Comparison of ENCODE assay signal across 9 cellular contexts in genomic region chr6:43517503-43518357, GRCh38. TPM values are rescaled to one million over a fixed set of nuclear protein-coding genes. Genes with fewer than 3 reads are reported as not detected.
DNase-seq lines count a peak whose midpoint lies in the region; ATAC-seq, FAIRE-seq and TF ChIP-seq lines count a peak whose summit lies in the region.
"Had no signal": no experiment of that assay in that cellular context is flagged by ENCODE, and none has a peak within 500 bp of the region (broad histone marks: within the 10 kb centered on the region; RNA-seq: fewer than 3 reads in every experiment).

No MANE protein-coding gene starts in this region.

- no peaks in the 10 kb centered on the region for H3K9me3 Mint-ChIP-seq in activated naive CD8-positive, alpha-beta T cell treated with anti-CD3 and anti-CD28 coated beads, Interleukin-2, amount 50 U/mL, for 24 hours

- H2AFZ ChIP-seq in endothelial cell of umbilical vein (ENCODE audit: low read depth, low read length): peak overlapping the region; percentile 42

- ATAC-seq in HG03280 (IDR thresholded peaks at IDR 0.05; ENCODE audit: unreplicated experiment): no peak
- ATAC-seq in activated naive CD8-positive, alpha-beta T cell treated with anti-CD3 and anti-CD28 coated beads, Interleukin-2, amount 50 U/mL, for 24 hours: no peak

- DNase-seq in GM19239 (ENCODE audit: insufficient read length, low spot score) (no peak), NOMO-1 treated with DMSO at 0.1 percent for 48 hours (lab: John Stamatoyannopoulos, UW; ENCODE audit: unreplicated experiment) (peak; percentile 19), endothelial cell of umbilical vein (ENCODE audit: low read depth, low spot score) (peak; percentile 38), renal cortical epithelial cell (ENCODE audit: low read depth) (peak; percentile 8), NCI-H187 (lab: John Stamatoyannopoulos, UW) (no peak)
- DNase-seq in stimulated activated CD4-positive, alpha-beta T cell treated with anti-CD3 and anti-CD28 coated beads, Interleukin-4, amount 100 ng/mL, for 1 hour: no peak
- DNase-seq in activated naive CD8-positive, alpha-beta T cell treated with anti-CD3 and anti-CD28 coated beads, Interleukin-2, amount 50 U/mL, for 24 hours: no peak

- peaks cover 44% of the 10 kb centered on the region for H3K79me2 ChIP-seq in endothelial cell of umbilical vein (ENCODE audit: control insufficient read depth, insufficient read depth, low read length)

- no peaks in the 10 kb centered on the region for H3K9me3 ChIP-seq in endothelial cell of umbilical vein (replicated peaks; ENCODE audit: control insufficient read depth, insufficient read depth, low read length)

- intact Hi-C loops in endothelial cell of umbilical vein (cut with micrococcal nuclease): loop anchor here (2.0 kb wide), 1 partner anchor 57 kb away; no protein-coding TSS in a partner anchor

- H3K27ac ChIP-seq in endothelial cell of umbilical vein (ENCODE audit: insufficient read depth, low read depth, low read length): peak overlapping the region; percentile 31

- H3K36me3 ChIP-seq in endothelial cell of umbilical vein (ENCODE audit: control insufficient read depth in 2 of 2, extremely low read depth in 1 of 2, insufficient read depth in 2 of 2, low read length in 2 of 2): peaks cover 7 to 43% of the 10 kb centered on the region in 2 experiments

- no peak for TF ChIP-seq CTCF in endothelial cell of umbilical vein (IDR thresholded peaks at IDR 0.05; ENCODE audit: extremely low read depth in 1 of 2, insufficient read depth in 1 of 2, low read depth in 1 of 2, low read length in 2 of 2)

- no peaks in the 10 kb centered on the region for H4K20me1 ChIP-seq in endothelial cell of umbilical vein (replicated peaks; ENCODE audit: control insufficient read depth, extremely low read depth, insufficient read depth, low read length)

- peaks cover 17% of the 10 kb centered on the region for H3K4me1 ChIP-seq in endothelial cell of umbilical vein (ENCODE audit: control insufficient read depth, extremely low read depth, insufficient read depth, low read length)

- no peaks in the 10 kb centered on the region for H3K9me1 ChIP-seq in endothelial cell of umbilical vein (replicated peaks; ENCODE audit: control insufficient read depth, extremely low read depth, insufficient read depth, low read length)

- CTCF ChIA-PET in endothelial cell of umbilical vein (lab: Charles Lee): interaction anchor here (0.9 to 1.8 kb wide), 4 partner anchors 11 to 374 kb away, joined by 3 to 9 read pairs (median 4); no protein-coding TSS in a partner anchor

- no peaks in the 10 kb centered on the region for H3K27me3 Mint-ChIP-seq in activated naive CD8-positive, alpha-beta T cell treated with anti-CD3 and anti-CD28 coated beads, Interleukin-2, amount 50 U/mL, for 24 hours
- H3K27me3 Mint-ChIP-seq: activated naive CD8-positive, alpha-beta T cell had no signal

- TF ChIP-seq POLR2A in endothelial cell of umbilical vein (IDR thresholded peaks at IDR 0.05; ENCODE audit: low read depth, low read length): no peak

- peaks cover 28% of the 10 kb centered on the region for H3K4me1 Mint-ChIP-seq in activated naive CD8-positive, alpha-beta T cell treated with anti-CD3 and anti-CD28 coated beads, Interleukin-2, amount 50 U/mL, for 24 hours

- peak overlapping the region; percentile 81 to 94 (median 87) for H3K4me3 ChIP-seq in endothelial cell of umbilical vein (replicated peaks in 1 of 3; ENCODE audit: insufficient read depth in 1 of 3, low read depth in 1 of 3, low read length in 3 of 3)

- peak overlapping the region; percentile 87 for H3K9ac ChIP-seq in endothelial cell of umbilical vein (replicated peaks; ENCODE audit: extremely low read depth, insufficient read depth, low read length)

- dilution Hi-C loops in endothelial cell of umbilical vein (cut with MboI; ENCODE audit: extremely low pct_ligation_motif_present, low sequenced_read_pairs): no loop called here

- peak; percentile 4 for FAIRE-seq in GM19239 (lab: Jason Lieb, UNC)
- no peak for FAIRE-seq in endothelial cell of umbilical vein (lab: Jason Lieb, UNC)

- BruUV-seq in endothelial cell of umbilical vein (replicated peaks; lab: Mats Ljungman, UMichigan): no TSS peak

- POLR2A ChIA-PET in endothelial cell of umbilical vein (lab: Charles Lee): interaction anchor here (0.6 kb wide), 1 partner anchor 40 kb away, joined by 5 read pairs; the partner anchor contains the start of gene TJAP1

- no peaks in the 10 kb centered on the region for H3K27me3 ChIP-seq in endothelial cell of umbilical vein (ENCODE audit: control insufficient read depth in 2 of 2, insufficient read depth in 2 of 2, low read length in 2 of 2)

- H3K4me2 ChIP-seq in endothelial cell of umbilical vein (ENCODE audit: insufficient read depth, low read length): peak overlapping the region; percentile 94

- H3K36me3 Mint-ChIP-seq in activated naive CD8-positive, alpha-beta T cell treated with anti-CD3 and anti-CD28 coated beads, Interleukin-2, amount 50 U/mL, for 24 hours (ENCODE audit: low read depth): peaks cover 23% of the 10 kb centered on the region

- no peak overlapping the region for H3K27ac Mint-ChIP-seq in activated naive CD8-positive, alpha-beta T cell treated with anti-CD3 and anti-CD28 coated beads, Interleukin-2, amount 50 U/mL, for 24 hours
- H3K27ac Mint-ChIP-seq: activated naive CD8-positive, alpha-beta T cell had no signal

- no peak overlapping the region for H3K4me3 Mint-ChIP-seq in activated naive CD8-positive, alpha-beta T cell treated with anti-CD3 and anti-CD28 coated beads, Interleukin-2, amount 50 U/mL, for 24 hours
- H3K4me3 Mint-ChIP-seq: activated naive CD8-positive, alpha-beta T cell had no signal

TF ChIP-seq in endothelial cell of umbilical vein, 7 proteins besides CTCF, POLR2A, EP300 and RAD21 (continues in another document):
- no peak for TF ChIP-seq FOS (IDR thresholded peaks at IDR 0.05; ENCODE audit: borderline replicate concordance, insufficient read depth, low read length)
- TF ChIP-seq JUN (IDR thresholded peaks at IDR 0.05; ENCODE audit: borderline replicate concordance, insufficient read depth, insufficient read length, low read depth): no peak
- no peak for TF ChIP-seq POLR2AphosphoS5 (IDR thresholded peaks at IDR 0.05; ENCODE audit: insufficient read depth, low read depth, low read length)
- no peak for TF ChIP-seq MYC (IDR thresholded peaks at IDR 0.05; ENCODE audit: low read depth, low read length)

RNA-seq across cellular contexts. Expression of gene POLR1C, which starts 0.8 kb away (rescaled TPM):
- total RNA-seq in endothelial cell of umbilical vein: 40.6 and 46.0 TPM in 2 replicates
- 34.7 and 39.8 TPM in 2 replicates for polyA plus RNA-seq in endothelial cell of umbilical vein
- 37.8 and 41.4 TPM in 2 replicates for polyA plus RNA-seq in endothelial cell of umbilical vein (2011; cell fraction: cytosol; rRNA removed)
- 109 and 139 TPM in 2 replicates for polyA plus RNA-seq in endothelial cell of umbilical vein (2011; cell fraction: nucleus; rRNA removed)
- 55.9 and 92.0 TPM in 2 replicates for polyA plus RNA-seq in endothelial cell of umbilical vein (2012)
- polyA minus RNA-seq in endothelial cell of umbilical vein: 45.8 and 58.8 TPM in 2 replicates
- 35.1 TPM for polyA minus RNA-seq in endothelial cell of umbilical vein (2011; cell fraction: cytosol; rRNA and poly(A)+ RNA removed)
- 21.0 and 29.9 TPM in 2 replicates for polyA minus RNA-seq in endothelial cell of umbilical vein (2011; cell fraction: nucleus; rRNA and poly(A)+ RNA removed)
- total RNA-seq in renal cortical epithelial cell: 36.1 and 49.0 TPM in 2 replicates

RNA-seq across cellular contexts. Expression of gene YIPF3, which starts 1.0 kb away (rescaled TPM):
- total RNA-seq in endothelial cell of umbilical vein (117 and 119 TPM in 2 replicates), renal cortical epithelial cell (114 and 161 TPM in 2 replicates)
- 470 and 561 TPM in 2 replicates for polyA plus RNA-seq in endothelial cell of umbilical vein
- 186 and 196 TPM in 2 replicates for polyA plus RNA-seq in endothelial cell of umbilical vein (2011; cell fraction: cytosol; rRNA removed)
- 227 and 268 TPM in 2 replicates for polyA plus RNA-seq in endothelial cell of umbilical vein (2011; cell fraction: nucleus; rRNA removed)
- 91.9 and 103 TPM in 2 replicates for polyA plus RNA-seq in endothelial cell of umbilical vein (2012)
- 490 and 494 TPM in 2 replicates for polyA minus RNA-seq in endothelial cell of umbilical vein
- polyA minus RNA-seq in endothelial cell of umbilical vein (2011; cell fraction: cytosol; rRNA and poly(A)+ RNA removed): 45.0 TPM
- polyA minus RNA-seq in endothelial cell of umbilical vein (2011; cell fraction: nucleus; rRNA and poly(A)+ RNA removed): 63.3 and 75.3 TPM in 2 replicates

RNA-seq across cellular contexts. Expression of gene LRRC73, which starts 7.6 kb away (rescaled TPM):
- total RNA-seq in endothelial cell of umbilical vein (0.25 and 0.58 TPM in 2 replicates), renal cortical epithelial cell (0.35 and 1.1 TPM in 2 replicates)
- polyA plus RNA-seq in endothelial cell of umbilical vein: 0.11 and 0.14 TPM in 2 replicates
- 0.06 and 0.14 TPM in 2 replicates for polyA plus RNA-seq in endothelial cell of umbilical vein (2011; cell fraction: cytosol; rRNA removed)
- polyA plus RNA-seq in endothelial cell of umbilical vein (2011; cell fraction: nucleus; rRNA removed): 0.07 and 0.08 TPM in 2 replicates
- polyA plus RNA-seq in endothelial cell of umbilical vein (2012): 0.12 TPM in 1 of 2 replicates, not detected in the other
- 0.13 TPM in 1 of 2 replicates, not detected in the other for polyA minus RNA-seq in endothelial cell of umbilical vein
- not detected for polyA minus RNA-seq in endothelial cell of umbilical vein (2011; cell fraction: cytosol; rRNA and poly(A)+ RNA removed)
- 1.4 TPM in 1 of 2 replicates, not detected in the other for polyA minus RNA-seq in endothelial cell of umbilical vein (2011; cell fraction: nucleus; rRNA and poly(A)+ RNA removed)

RNA-seq across cellular contexts. Expression of gene TJAP1, which starts 40.4 kb away (rescaled TPM):
- total RNA-seq in endothelial cell of umbilical vein: 31.8 and 33.1 TPM in 2 replicates
- 28.4 and 29.9 TPM in 2 replicates for polyA plus RNA-seq in endothelial cell of umbilical vein
- 21.7 and 25.2 TPM in 2 replicates for polyA plus RNA-seq in endothelial cell of umbilical vein (2011; cell fraction: cytosol; rRNA removed)
- 82.3 and 91.6 TPM in 2 replicates for polyA plus RNA-seq in endothelial cell of umbilical vein (2011; cell fraction: nucleus; rRNA removed)
- polyA plus RNA-seq in endothelial cell of umbilical vein (2012): 14.6 and 15.7 TPM in 2 replicates
- polyA minus RNA-seq in endothelial cell of umbilical vein: 15.9 and 16.6 TPM in 2 replicates
- polyA minus RNA-seq in endothelial cell of umbilical vein (2011; cell fraction: cytosol; rRNA and poly(A)+ RNA removed): 13.4 TPM
- polyA minus RNA-seq in endothelial cell of umbilical vein (2011; cell fraction: nucleus; rRNA and poly(A)+ RNA removed): 14.7 and 15.2 TPM in 2 replicates
- total RNA-seq in renal cortical epithelial cell: 6.4 and 19.6 TPM in 2 replicates

RNA-seq across cellular contexts. Expression of gene XPO5, which starts 58.1 kb away (rescaled TPM):
- 45.9 and 50.0 TPM in 2 replicates for total RNA-seq in endothelial cell of umbilical vein
- 27.5 and 28.4 TPM in 2 replicates for polyA plus RNA-seq in endothelial cell of umbilical vein
- polyA plus RNA-seq in endothelial cell of umbilical vein (2011; cell fraction: cytosol; rRNA removed): 34.7 and 39.9 TPM in 2 replicates
- polyA plus RNA-seq in endothelial cell of umbilical vein (2011; cell fraction: nucleus; rRNA removed): 70.5 and 78.3 TPM in 2 replicates
- 27.5 and 35.4 TPM in 2 replicates for polyA plus RNA-seq in endothelial cell of umbilical vein (2012)
- polyA minus RNA-seq in endothelial cell of umbilical vein: 50.9 and 57.6 TPM in 2 replicates
- 35.9 TPM for polyA minus RNA-seq in endothelial cell of umbilical vein (2011; cell fraction: cytosol; rRNA and poly(A)+ RNA removed)
- 35.0 and 64.3 TPM in 2 replicates for polyA minus RNA-seq in endothelial cell of umbilical vein (2011; cell fraction: nucleus; rRNA and poly(A)+ RNA removed)
- 39.8 and 49.1 TPM in 2 replicates for total RNA-seq in renal cortical epithelial cell

Comparison
In these comparisons a context has a peak if more than half of its experiments do, and no peak if none do; other contexts are left out.
1. DNase-seq: peak in NOMO-1 treated with DMSO at 0.1 percent for 48 hours (single experiment), endothelial cell of umbilical vein (single experiment) and renal cortical epithelial cell (single experiment); none in GM19239 (single experiment), NCI-H187 (0 of 2), stimulated activated CD4-positive, alpha-beta T cell treated with anti-CD3 and anti-CD28 coated beads, Interleukin-4, amount 100 ng/mL, for 1 hour (single experiment) and activated naive CD8-positive, alpha-beta T cell treated with anti-CD3 and anti-CD28 coated beads, Interleukin-2, amount 50 U/mL, for 24 hours (single experiment).